In genomic region chr2:168190590-168191336, GRCh38 we compare ENCODE assay signal across 2 cellular contexts.
A peak's percentile ranks its signal among the peaks of the same experiment; 100 is the strongest.
TF ChIP-seq lines count a peak whose summit lies in the region.

No MANE protein-coding gene starts in this region.

TF ChIP-seq in IMR-90, 13 proteins besides CTCF, POLR2A, EP300 and RAD21:
- TF ChIP-seq SMC3 (IDR thresholded peaks at IDR 0.05; ENCODE audit: low read depth, low read length) (no peak), RFX5 (IDR thresholded peaks at IDR 0.05; ENCODE audit: low read depth, low read length) (no peak), MAZ (IDR thresholded peaks at IDR 0.05; ENCODE audit: borderline replicate concordance, low read depth, low read length) (no peak), CEBPB (IDR thresholded peaks at IDR 0.05; ENCODE audit: low read depth, low read length) (no peak), BHLHE40 (IDR thresholded peaks at IDR 0.05; ENCODE audit: low read depth, low read length) (no peak), CHD1 (IDR thresholded peaks at IDR 0.05; ENCODE audit: low read depth, low read length) (no peak), MAFK (IDR thresholded peaks at IDR 0.05; ENCODE audit: low read depth, low read length) (no peak), RCOR1 (IDR thresholded peaks at IDR 0.05; ENCODE audit: insufficient replicate concordance, low read length) (no peak), NFE2L2 (IDR thresholded peaks at IDR 0.05; ENCODE audit: low read depth, low read length) (no peak), MXI1 (IDR thresholded peaks at IDR 0.05; ENCODE audit: borderline replicate concordance, low read depth, low read length) (no peak), FOS (IDR thresholded peaks at IDR 0.05; ENCODE audit: low read depth, low read length) (no peak)
- TF ChIP-seq, protein P1, sequence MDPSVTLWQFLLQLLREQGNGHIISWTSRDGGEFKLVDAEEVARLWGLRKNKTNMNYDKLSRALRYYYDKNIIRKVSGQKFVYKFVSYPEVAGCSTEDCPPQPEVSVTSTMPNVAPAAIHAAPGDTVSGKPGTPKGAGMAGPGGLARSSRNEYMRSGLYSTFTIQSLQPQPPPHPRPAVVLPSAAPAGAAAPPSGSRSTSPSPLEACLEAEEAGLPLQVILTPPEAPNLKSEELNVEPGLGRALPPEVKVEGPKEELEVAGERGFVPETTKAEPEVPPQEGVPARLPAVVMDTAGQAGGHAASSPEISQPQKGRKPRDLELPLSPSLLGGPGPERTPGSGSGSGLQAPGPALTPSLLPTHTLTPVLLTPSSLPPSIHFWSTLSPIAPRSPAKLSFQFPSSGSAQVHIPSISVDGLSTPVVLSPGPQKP (IDR thresholded peaks at IDR 0.05; ENCODE audit: borderline replicate concordance, low read depth, low read length): no peak
- TF ChIP-seq, protein P2, sequence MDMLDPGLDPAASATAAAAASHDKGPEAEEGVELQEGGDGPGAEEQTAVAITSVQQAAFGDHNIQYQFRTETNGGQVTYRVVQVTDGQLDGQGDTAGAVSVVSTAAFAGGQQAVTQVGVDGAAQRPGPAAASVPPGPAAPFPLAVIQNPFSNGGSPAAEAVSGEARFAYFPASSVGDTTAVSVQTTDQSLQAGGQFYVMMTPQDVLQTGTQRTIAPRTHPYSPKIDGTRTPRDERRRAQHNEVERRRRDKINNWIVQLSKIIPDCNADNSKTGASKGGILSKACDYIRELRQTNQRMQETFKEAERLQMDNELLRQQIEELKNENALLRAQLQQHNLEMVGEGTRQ (IDR thresholded peaks at IDR 0.05; ENCODE audit: low read depth, low read length): no peak
TF ChIP-seq in IMR-90: peak in this region for 0.

TF ChIP-seq in WTC11, 78 proteins besides CTCF, POLR2A, EP300 and RAD21:
- TF ChIP-seq STAT6 (CRISPR knock-in tag; conservative IDR thresholded peaks at IDR 0.05; ENCODE audit: low read depth) (no peak), PRDM15 (CRISPR knock-in tag; IDR thresholded peaks at IDR 0.05) (peak; percentile 66)
- TF ChIP-seq, protein P3, sequence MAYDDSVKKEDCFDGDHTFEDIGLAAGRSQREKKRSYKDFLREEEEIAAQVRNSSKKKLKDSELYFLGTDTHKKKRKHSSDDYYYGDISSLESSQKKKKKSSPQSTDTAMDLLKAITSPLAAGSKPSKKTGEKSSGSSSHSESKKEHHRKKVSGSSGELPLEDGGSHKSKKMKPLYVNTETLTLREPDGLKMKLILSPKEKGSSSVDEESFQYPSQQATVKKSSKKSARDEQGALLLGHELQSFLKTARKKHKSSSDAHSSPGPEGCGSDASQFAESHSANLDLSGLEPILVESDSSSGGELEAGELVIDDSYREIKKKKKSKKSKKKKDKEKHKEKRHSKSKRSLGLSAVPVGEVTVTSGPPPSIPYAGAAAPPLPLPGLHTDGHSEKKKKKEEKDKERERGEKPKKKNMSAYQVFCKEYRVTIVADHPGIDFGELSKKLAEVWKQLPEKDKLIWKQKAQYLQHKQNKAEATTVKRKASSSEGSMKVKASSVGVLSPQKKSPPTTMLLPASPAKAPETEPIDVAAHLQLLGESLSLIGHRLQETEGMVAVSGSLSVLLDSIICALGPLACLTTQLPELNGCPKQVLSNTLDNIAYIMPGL (CRISPR knock-in tag; IDR thresholded peaks at IDR 0.05): no peak
TF ChIP-seq in WTC11: peak in this region for 1.
